21 cellular contexts compared by ENCODE assay signal in genomic region chr10:77325233-77325537, GRCh38.
A peak's percentile ranks its signal among the peaks of the same experiment; 100 is the strongest.
DNase-seq lines count a peak whose midpoint lies in the region; ATAC-seq, FAIRE-seq and TF ChIP-seq lines count a peak whose summit lies in the region.
"Had no signal": no experiment of that assay in that cellular context is flagged by ENCODE, and none has a peak within 500 bp of the region (broad histone marks: within the 10 kb centered on the region; RNA-seq: fewer than 3 reads in every experiment).

No MANE protein-coding gene starts in this region.

- FAIRE-seq in H54 (lab: Jason Lieb, UNC): no peak

- H3K27ac ChIP-seq in 22Rv1 (peak overlapping the region; percentile 69), epithelial cell of prostate (no peak overlapping the region)
- H3K27ac ChIP-seq: lower lobe of right lung, ovary, uterus had no signal

- TF ChIP-seq POLR2A in H54 (IDR thresholded peaks at IDR 0.05; ENCODE audit: low read depth, low read length): no peak

- ATAC-seq in GM19395 (IDR thresholded peaks at IDR 0.05; ENCODE audit: unreplicated experiment) (no peak), GM18861 (IDR thresholded peaks at IDR 0.05; ENCODE audit: unreplicated experiment) (no peak)
- ATAC-seq: lower lobe of right lung had no signal

- no peak for TF ChIP-seq CTCF in 22Rv1 (IDR thresholded peaks at IDR 0.05)

- DNase-seq in DMS79 (lab: John Stamatoyannopoulos, UW): peak; percentile 49
- peak; percentile 52 for DNase-seq in NCI-H2196 treated with DMSO at 0.1 percent for 48 hours (lab: John Stamatoyannopoulos, UW; ENCODE audit: unreplicated experiment)
- DNase-seq in epithelial cell of prostate (ENCODE audit: low read depth, low spot score): peak; percentile 14
- no peak for DNase-seq in H54 (ENCODE audit: insufficient read length, low spot score)
- no peak for DNase-seq in stimulated activated CD8-positive, alpha-beta memory T cell treated with anti-CD3 and anti-CD28 coated beads, Interleukin-4, amount 100 ng/mL, for 48 hours
- DNase-seq: amygdala; cerebellar nuclear complex; effector memory CD4-positive, alpha-beta T cell; head of caudate nucleus; KBM-7; lower lobe of right lung; naive B cell; NCI-H1436 treated with DMSO at 0.1 percent for 48 hours; ovary; SHP77; stimulated activated CD4-positive, alpha-beta T cell treated with anti-CD3 and anti-CD28 coated beads, Interleukin-2, amount 100 ng/mL, for 24 hours; T-helper 1 cell; uterus had no signal

Comparison
In these comparisons a context has a peak if more than half of its experiments do, and no peak if none do; other contexts are left out.
1. DNase-seq: peak in DMS79 (single experiment), NCI-H2196 treated with DMSO at 0.1 percent for 48 hours (single experiment) and epithelial cell of prostate (single experiment); none in H54 (single experiment) and stimulated activated CD8-positive, alpha-beta memory T cell treated with anti-CD3 and anti-CD28 coated beads, Interleukin-4, amount 100 ng/mL, for 48 hours (single experiment).